Comparison of ENCODE assay signal across 8 cellular contexts in genomic region chr4:82799006-82799881, GRCh38. TPM values are rescaled to one million over a fixed set of nuclear protein-coding genes. Genes with fewer than 3 reads are reported as not detected.
DNase-seq lines count a peak whose midpoint lies in the region; ATAC-seq and TF ChIP-seq lines count a peak whose summit lies in the region.

No MANE protein-coding gene starts in this region.

- H3K9ac ChIP-seq in PC-3 (ENCODE audit: low read length): no peak overlapping the region
- H3K9ac ChIP-seq in endodermal cell (ENCODE audit: extremely low read depth, low read length, poor library complexity, severe bottlenecking): peak overlapping the region; percentile 40

- H3K79me2 ChIP-seq in PC-3 (ENCODE audit: low read length): no peaks in the 10 kb centered on the region

- H3K4me1 Mint-ChIP-seq in endodermal cell (peaks cover 15% of the 10 kb centered on the region), neural crest cell (peaks cover 34% of the 10 kb centered on the region)

- no peak overlapping the region for H3K27ac Mint-ChIP-seq in endodermal cell
- H3K27ac Mint-ChIP-seq in neural crest cell (ENCODE audit: unreplicated experiment): peak overlapping the region; percentile 86

- H2AFZ ChIP-seq in PC-3 (ENCODE audit: low read length): peak overlapping the region; percentile 92

- H3K9me3 ChIP-seq in A673 (ENCODE audit: low read depth, low read length, poor library complexity, severe bottlenecking) (no peaks in the 10 kb centered on the region), PC-3 (ENCODE audit: low read length) (no peaks in the 10 kb centered on the region), endodermal cell (ENCODE audit: control insufficient read depth, low read length) (no peaks in the 10 kb centered on the region)

- H3K4me1 ChIP-seq in A673 (ENCODE audit: insufficient read depth, low read length, poor library complexity, severe bottlenecking) (no peaks in the 10 kb centered on the region), PC-3 (ENCODE audit: insufficient read depth, low read length) (0 out of 2 replicates have a peak, but pooled peaks cover 3% of the 10 kb centered on the region), endodermal cell (ENCODE audit: control insufficient read depth, insufficient read depth, low read length) (no peaks in the 10 kb centered on the region)

- intact Hi-C loops in A673 (cut with micrococcal nuclease; ENCODE audit: unreplicated experiment): no loop called here
- intact Hi-C loops in PC-3 (cut with micrococcal nuclease): no loop called here

- ATAC-seq in GM19023 (IDR thresholded peaks at IDR 0.05; ENCODE audit: unreplicated experiment) (peak; percentile 19), PC-3 (peak; percentile 21)

- H3K27me3 ChIP-seq in A673 (replicated peaks; ENCODE audit: insufficient read depth, low read depth, low read length, poor library complexity) (no peaks in the 10 kb centered on the region), PC-3 (ENCODE audit: low read length) (peaks cover 6% of the 10 kb centered on the region), endodermal cell (ENCODE audit: control insufficient read depth, insufficient read depth, low read length, poor library complexity, severe bottlenecking) (peaks cover 100% of the 10 kb centered on the region)

- H3K36me3 ChIP-seq in A673 (ENCODE audit: insufficient read depth, low read length, poor library complexity, severe bottlenecking) (no peaks in the 10 kb centered on the region), PC-3 (ENCODE audit: low read depth, low read length) (no peaks in the 10 kb centered on the region), endodermal cell (ENCODE audit: control insufficient read depth, insufficient read depth, low read length) (no peaks in the 10 kb centered on the region)

- H3K27ac ChIP-seq in A673 (ENCODE audit: low read depth, low read length, poor library complexity, severe bottlenecking) (peak overlapping the region; percentile 30), PC-3 (ENCODE audit: low read length) (no peak overlapping the region), endodermal cell (ENCODE audit: low read depth, low read length) (no peak overlapping the region)

- peak overlapping the region; percentile 66 for H3K4me3 ChIP-seq in A673 (ENCODE audit: low read depth, low read length, poor library complexity, severe bottlenecking)
- peak overlapping the region; percentile 78 for H3K4me3 ChIP-seq in PC-3 (ENCODE audit: low read length)
- peak overlapping the region; percentile 86 for H3K4me3 ChIP-seq in endodermal cell (ENCODE audit: low read length)

- H3K4me2 ChIP-seq in PC-3 (ENCODE audit: low read length): peak overlapping the region; percentile 89

- H3K4me3 Mint-ChIP-seq in endodermal cell (peak overlapping the region; percentile 62), neural crest cell (peak overlapping the region; percentile 87)

- no peaks in the 10 kb centered on the region for H3F3A ChIP-seq in PC-3 (ENCODE audit: low read length, unreplicated experiment)

- BruUV-seq in A673 (replicated peaks; lab: Mats Ljungman, UMichigan): no TSS peak
- BruUV-seq in PC-3 (replicated peaks; lab: Mats Ljungman, UMichigan): no TSS peak

- H3K36me3 Mint-ChIP-seq in endodermal cell (ENCODE audit: low read depth) (no peaks in the 10 kb centered on the region), neural crest cell (ENCODE audit: low read depth) (no peaks in the 10 kb centered on the region)

- DNase-seq in A673 (ENCODE audit: low spot score): no peak
- DNase-seq in PC-3: peak; percentile 10
- peak; percentile 64 for DNase-seq in endodermal cell
- DNase-seq in neural crest cell (ENCODE audit: low read depth, low spot score): no peak
- no peak for DNase-seq in NOMO-1 treated with dmso at 0.1 percent for 144 hours (lab: John Stamatoyannopoulos, UW; ENCODE audit: unreplicated experiment)
- no peak for DNase-seq in mucosa of gallbladder (ENCODE audit: low spot score)
- no peak for DNase-seq in MV-4-11 (lab: John Stamatoyannopoulos, UW)

- 16 to 18% methylated on average over 20 to 25 of the region's 25 CpGs for WGBS in endodermal cell (ENCODE audit: insufficient coverage in 1 of 2, insufficient read length in 1 of 2), 2 experiments

- H3K9me2 ChIP-seq in PC-3 (replicated peaks; ENCODE audit: low read length): no peaks in the 10 kb centered on the region

- CTCF ChIA-PET in A673 (lab: Charles Lee) (interaction anchor here (0.7 kb wide), 1 partner anchor 10 kb away, joined by 3 read pairs; no protein-coding TSS in a partner anchor), PC-3 (lab: Charles Lee) (interaction anchor here (1.3 kb wide), 1 partner anchor 60 kb away, joined by 6 read pairs; no protein-coding TSS in a partner anchor)

- POLR2A ChIA-PET in A673 (lab: Charles Lee; ENCODE audit: low non-redundant PET): interaction anchor here (0.7 kb wide), 1 partner anchor 77 kb away, joined by 4 read pairs; no protein-coding TSS in a partner anchor
- POLR2A ChIA-PET in PC-3 (lab: Charles Lee; ENCODE audit: unreplicated experiment): interaction anchor here (0.5 to 0.6 kb wide), 2 partner anchors 12 to 333 kb away, joined by 3 read pairs; no protein-coding TSS in a partner anchor

- H3K9me3 Mint-ChIP-seq in endodermal cell (peaks cover 2% of the 10 kb centered on the region), neural crest cell (no peaks in the 10 kb centered on the region)

- no peak for TF ChIP-seq CTCF in A673 (conservative IDR thresholded peaks at IDR 0.05; ENCODE audit: low read depth, low read length)
- no peak for TF ChIP-seq CTCF in PC-3 (conservative IDR thresholded peaks at IDR 0.05; ENCODE audit: low read depth, low read length)
- TF ChIP-seq CTCF in endodermal cell (conservative IDR thresholded peaks at IDR 0.05): no peak
- TF ChIP-seq CTCF in neural crest cell (conservative IDR thresholded peaks at IDR 0.05): no peak

- no peaks in the 10 kb centered on the region for H4K20me1 ChIP-seq in PC-3 (ENCODE audit: low read length)

- H3K27me3 Mint-ChIP-seq in endodermal cell (ENCODE audit: insufficient read depth) (peaks cover 83% of the 10 kb centered on the region), neural crest cell (ENCODE audit: low read depth) (peaks cover 24% of the 10 kb centered on the region)

RNA-seq across cellular contexts. Expression of gene SCD5, which starts 0.6 kb away (rescaled TPM):
- total RNA-seq in A673 (2021) (15.8 and 17.9 TPM in 2 replicates), PC-3 (2014; rRNA removed) (3.4 and 3.8 TPM in 2 replicates), endodermal cell (1 to 10 TPM; 3.2 to 5.2 TPM), neural crest cell (39.5 and 40.7 TPM in 2 replicates), mucosa of gallbladder (22.9 TPM)
- 20.3 TPM for polyA plus RNA-seq in endodermal cell (2013, experiment 1 of 2)
- polyA plus RNA-seq in endodermal cell (2013, experiment 2 of 2): 21.8 TPM

Comparison
In these comparisons a context has a peak if more than half of its experiments do, and no peak if none do; other contexts are left out.
1. DNase-seq: peak in PC-3 (single experiment) and endodermal cell (single experiment); none in A673 (single experiment), neural crest cell (single experiment), NOMO-1 treated with dmso at 0.1 percent for 144 hours (single experiment), mucosa of gallbladder (single experiment) and MV-4-11 (single experiment).
2. Peak in every context shown above with its lines, with median percentiles within 50 percentile points of each other: H3K4me3 ChIP-seq.